ENCODE assay signal across 8 cellular contexts in the genomic region with DNA sequence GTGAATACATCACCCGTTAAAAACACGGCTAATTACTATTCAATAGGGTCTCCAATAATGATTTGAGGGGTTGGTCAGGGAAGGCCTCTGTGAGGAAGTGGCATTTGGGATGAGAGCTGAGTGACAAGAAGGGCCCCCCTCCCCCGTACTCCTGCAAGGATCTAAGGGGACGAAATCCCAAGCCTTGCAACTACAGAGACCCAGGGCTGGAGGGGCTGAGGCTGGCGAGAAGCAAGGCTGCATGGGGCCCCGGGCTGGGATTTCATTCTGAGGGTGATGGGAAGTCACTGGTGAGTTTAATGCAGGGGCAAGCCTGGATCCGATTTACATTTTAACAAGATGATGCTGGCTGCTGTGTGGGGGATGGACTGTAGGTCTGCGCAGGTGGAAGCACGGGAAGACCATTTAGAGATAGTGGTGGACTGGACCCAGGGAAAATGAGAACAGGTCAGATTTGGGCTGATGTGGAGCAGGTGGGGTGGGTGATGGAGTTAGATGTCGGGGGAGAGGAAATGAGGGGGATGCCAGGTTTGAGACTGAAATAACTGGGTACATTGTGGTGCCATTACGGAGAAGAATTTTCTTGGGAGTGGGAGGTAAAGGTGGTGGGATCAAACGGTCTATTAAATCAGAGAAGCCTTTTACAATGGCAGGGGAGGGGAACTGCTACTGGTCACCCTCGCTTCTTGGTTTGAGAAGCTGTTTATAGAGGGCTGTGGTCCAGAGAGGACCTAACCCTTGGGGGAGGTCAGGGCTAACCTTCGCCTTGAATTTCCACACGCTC. TPM values are rescaled to one million over a fixed set of nuclear protein-coding genes. Genes with fewer than 3 reads are reported as not detected.
DNase-seq lines count a peak whose midpoint lies in the region; ATAC-seq, FAIRE-seq and TF ChIP-seq lines count a peak whose summit lies in the region.

No MANE protein-coding gene starts in this region.

- no peak overlapping the region for H4K5ac ChIP-seq in H1 (ENCODE audit: insufficient read length, low read depth, low read length)

- 0 out of 2 replicates have a peak overlapping the region, but pooled peaks have one; percentile 27 for H2BK20ac ChIP-seq in H1 (ENCODE audit: low read length)

- FAIRE-seq in H1 (lab: Jason Lieb, UNC), result no peak

- H3K9ac ChIP-seq in H1 (replicated peaks in 1 of 4; ENCODE audit: extremely low read depth in 1 of 4, low read depth in 3 of 4, low read length in 3 of 4), result peak overlapping the region in 2 of 4 experiments; percentile 38 to 42; a peak in 4 of 7 replicates
- peak overlapping the region; percentile 64 for H3K9ac ChIP-seq in neuronal stem cell (ENCODE audit: low read depth, low read length, poor library complexity)

- H2AK5ac ChIP-seq in H1 (ENCODE audit: low read depth, low read length), result peak overlapping the region; percentile 77; the same call in 1 of the 2 replicates
- peak overlapping the region; percentile 83 for H2AK5ac ChIP-seq in neuronal stem cell (ENCODE audit: low read depth, low read length)

- H2BK5ac ChIP-seq in H1 (ENCODE audit: low read depth, low read length), result peak overlapping the region; percentile 6; the same call in 1 of the 2 replicates
- peak overlapping the region; percentile 78 for H2BK5ac ChIP-seq in neuronal stem cell (ENCODE audit: low read length)

- H2BK15ac ChIP-seq in H1 (ENCODE audit: low read length), result peak overlapping the region; percentile 72; the same call in 1 of the 2 replicates
- no peak overlapping the region for H2BK15ac ChIP-seq in neuronal stem cell (ENCODE audit: low read length)

- no peak for TF ChIP-seq EP300 in H1 (IDR thresholded peaks at IDR 0.05; ENCODE audit: borderline replicate concordance in 1 of 2, low read depth in 2 of 2, low read length in 2 of 2)

- H2BK12ac ChIP-seq in H1 (ENCODE audit: low read depth, low read length) (peak overlapping the region; percentile 35; the same call in 1 of the 2 replicates), neuronal stem cell (ENCODE audit: low read length) (no peak overlapping the region)

- no peak overlapping the region for H3K56ac ChIP-seq in H1 (replicated peaks; ENCODE audit: insufficient read length, low read depth, low read length)

- H3K27ac ChIP-seq in CD4-positive, alpha-beta memory T cell (ENCODE audit: low read depth, low read length), result peak overlapping the region; percentile 74
- H3K27ac ChIP-seq in H1 (ENCODE audit: low read depth, low read length), result peak overlapping the region; percentile 26; the same call in 1 of the 2 replicates
- H3K27ac ChIP-seq in neuronal stem cell (replicated peaks; ENCODE audit: low read length), result peak overlapping the region; percentile 86

- no peaks in the 10 kb centered on the region for H3K9me3 ChIP-seq in CD4-positive, alpha-beta memory T cell (ENCODE audit: control insufficient read depth in 1 of 2, low read length in 2 of 2)
- H3K9me3 ChIP-seq in H1 (ENCODE audit: insufficient read depth in 2 of 2, low read depth in 1 of 2, low read length in 1 of 2), result no peaks in the 10 kb centered on the region
- no peaks in the 10 kb centered on the region for H3K9me3 ChIP-seq in neuronal stem cell (replicated peaks in 1 of 2; ENCODE audit: control insufficient read depth in 2 of 2, insufficient read depth in 1 of 2, low read depth in 1 of 2, low read length in 2 of 2)

- H4K20me1 ChIP-seq in H1 (replicated peaks in 1 of 2; ENCODE audit: control insufficient read depth in 1 of 2, insufficient read depth in 2 of 2, low read length in 2 of 2), result peaks cover 0 to 5% of the 10 kb centered on the region in 2 experiments

- peak overlapping the region; percentile 57 for H4K91ac ChIP-seq in H1 (replicated peaks; ENCODE audit: insufficient read length, low read length)
- no peak overlapping the region for H4K91ac ChIP-seq in neuronal stem cell (ENCODE audit: low read depth, low read length, poor library complexity)

- H3K9me3 Mint-ChIP-seq in CD4-positive, alpha-beta memory T cell, result no peaks in the 10 kb centered on the region

- H3K23me2 ChIP-seq in H1 (ENCODE audit: low read depth, low read length), result peaks cover 14% of the 10 kb centered on the region; the same call in 1 of the 2 replicates

- intact Hi-C loops in CD4-positive, alpha-beta memory T cell (cut with micrococcal nuclease), result loop anchor here (1.0 kb wide), 1 partner anchor 9 kb away; no protein-coding TSS in a partner anchor

- no peaks in the 10 kb centered on the region for H3K27me3 ChIP-seq in CD4-positive, alpha-beta memory T cell (ENCODE audit: insufficient read depth, low read length)
- H3K27me3 ChIP-seq in H1 (replicated peaks in 1 of 4; ENCODE audit: control insufficient read depth in 3 of 4, extremely low read depth in 1 of 4, insufficient read depth in 3 of 4, low read length in 3 of 4) (no peaks in the 10 kb centered on the region), neuronal stem cell (ENCODE audit: control insufficient read depth in 3 of 3, insufficient read depth in 3 of 3, low read depth in 1 of 3, low read length in 3 of 3) (peaks cover 0 to 4% (median 0%) of the 10 kb centered on the region in 3 experiments)

- TF ChIP-seq POLR2A in H1 (IDR thresholded peaks at IDR 0.05; ENCODE audit: control extremely low read depth in 1 of 2, low read depth in 2 of 2, low read length in 2 of 2), result no peak

- peak overlapping the region; percentile 79 to 96 for H3K4me2 ChIP-seq in H1 (ENCODE audit: insufficient read depth in 1 of 2, low read depth in 2 of 2, low read length in 2 of 2)
- peak overlapping the region; percentile 79 for H3K4me2 ChIP-seq in neuronal stem cell (ENCODE audit: insufficient read depth, low read length, poor library complexity, severe bottlenecking)

- H2BK120ac ChIP-seq in H1 (replicated peaks; ENCODE audit: low read depth, low read length) (no peak overlapping the region), neuronal stem cell (ENCODE audit: low read depth, low read length) (no peak overlapping the region)

- peaks cover 22% of the 10 kb centered on the region for H3K36me3 ChIP-seq in CD4-positive, alpha-beta memory T cell (ENCODE audit: insufficient read depth, low read length)
- H3K36me3 ChIP-seq in H1 (ENCODE audit: control insufficient read depth in 2 of 4, insufficient read depth in 4 of 4, low read length in 3 of 4) (peaks cover 16 to 25% (median 21%) of the 10 kb centered on the region in 4 experiments; a peak in 7 of 8 replicates), neuronal stem cell (replicated peaks in 1 of 2; ENCODE audit: control insufficient read depth in 2 of 2, insufficient read depth in 2 of 2, low read length in 2 of 2) (peaks cover 18 to 28% of the 10 kb centered on the region in 2 donors)

- H3K4me1 ChIP-seq in CD4-positive, alpha-beta memory T cell (ENCODE audit: insufficient read depth, low read length), result peaks cover 24% of the 10 kb centered on the region
- H3K4me1 ChIP-seq in H1 (replicated peaks in 1 of 4; ENCODE audit: control insufficient read depth in 3 of 4, insufficient read depth in 4 of 4, low read length in 3 of 4) (peaks cover 7 to 21% (median 12%) of the 10 kb centered on the region in 4 experiments; a peak in 6 of 7 replicates), neuronal stem cell (ENCODE audit: control insufficient read depth in 2 of 2, insufficient read depth in 1 of 2, low read depth in 1 of 2, low read length in 2 of 2) (peaks cover 13 to 32% of the 10 kb centered on the region in 2 donors)

- WGBS in H1 (ENCODE audit: extremely low coverage in 1 of 2, insufficient coverage in 1 of 2, insufficient read length in 1 of 2, insufficient replicate concordance in 2 of 2, low coverage in 1 of 2, low lambda C conversion rate in 2 of 2, missing lambda C conversion rate in 1 of 2), 2 experiments, result 67 to 100% methylated on average over 1 to 15 of the region's 15 CpGs
- WGBS in neuronal stem cell (ENCODE audit: extremely low coverage in 2 of 2, insufficient read length in 2 of 2, insufficient replicate concordance in 1 of 2), 2 donors, result 100% methylated on average over 1 of the region's 15 CpGs; no CpG with 5 or more reads in 1 of the 2 donors

- H3K23ac ChIP-seq in H1 (ENCODE audit: insufficient read length), result no peak overlapping the region
- no peak overlapping the region for H3K23ac ChIP-seq in neuronal stem cell (ENCODE audit: low read depth, low read length, poor library complexity)

- peaks cover 0 to 21% of the 10 kb centered on the region in 2 experiments; a peak in 3 of 4 replicates for H3K79me2 ChIP-seq in H1 (ENCODE audit: control insufficient read depth in 1 of 2, insufficient read depth in 2 of 2, low read length in 2 of 2)

- no peak for TF ChIP-seq CTCF in H1 (IDR thresholded peaks at IDR 0.05; ENCODE audit: control extremely low read depth in 1 of 3, insufficient read depth in 1 of 3, low read depth in 1 of 3, low read length in 3 of 3)

- H3K79me1 ChIP-seq in H1 (ENCODE audit: low read depth, low read length), result peaks cover 13% of the 10 kb centered on the region
- peaks cover 6% of the 10 kb centered on the region for H3K79me1 ChIP-seq in neuronal stem cell (ENCODE audit: low read depth, low read length)

- no peak for TF ChIP-seq RAD21 in H1 (IDR thresholded peaks at IDR 0.05 in 1 of 2, conservative IDR thresholded peaks at IDR 0.05 in 1 of 2; ENCODE audit: low read depth in 2 of 2, low read length in 2 of 2)

- peak overlapping the region; percentile 90 to 99 (median 97) for H3K27ac Mint-ChIP-seq in CD4-positive, alpha-beta memory T cell

- H3K4me1 Mint-ChIP-seq in CD4-positive, alpha-beta memory T cell, result peaks cover 16 to 34% (median 25%) of the 10 kb centered on the region in 4 donors

- no peaks in the 10 kb centered on the region for H3K27me3 Mint-ChIP-seq in CD4-positive, alpha-beta memory T cell

- H3K14ac ChIP-seq in H1 (ENCODE audit: insufficient read length), result no peak overlapping the region
- H3K14ac ChIP-seq in neuronal stem cell (ENCODE audit: low read length), result no peak overlapping the region

- ATAC-seq in GM21390 (IDR thresholded peaks at IDR 0.05; ENCODE audit: unreplicated experiment) (no peak), HG02678 (IDR thresholded peaks at IDR 0.05; ENCODE audit: unreplicated experiment) (no peak)

- no peak for DNase-seq in CD4-positive, alpha-beta memory T cell
- DNase-seq in NCI-H82 treated with DMSO at 0.1 percent for 48 hours (lab: John Stamatoyannopoulos, UW; ENCODE audit: unreplicated experiment), result peak; percentile 58
- no peak for DNase-seq in H1 (ENCODE audit: low read depth in 1 of 2, low spot score in 2 of 2)
- no peak for DNase-seq in neuronal stem cell (ENCODE audit: low spot score)
- no peak for DNase-seq in NCI-H2029 treated with DMSO at 0.1 percent for 48 hours (lab: John Stamatoyannopoulos, UW)
- no peak for DNase-seq in activated CD4-positive, CD25-positive, alpha-beta regulatory T cell treated with anti-CD3 and anti-CD28 coated beads, Interleukin-2, amount 50 U/mL, for 72 hours

- H3K4me3 ChIP-seq in CD4-positive, alpha-beta memory T cell (ENCODE audit: low read length in 2 of 2), result peak overlapping the region; percentile 62 to 98
- peak overlapping the region; percentile 73 to 94 (median 84) for H3K4me3 ChIP-seq in H1 (ENCODE audit: extremely low read depth in 1 of 4, insufficient read depth in 2 of 4, low read depth in 3 of 4, low read length in 4 of 4)
- H3K4me3 ChIP-seq in neuronal stem cell (ENCODE audit: low read length in 2 of 2), result peak overlapping the region; percentile 78 to 92

- H4K8ac ChIP-seq in H1 (ENCODE audit: extremely low read depth, insufficient read depth, low read length) (no peak overlapping the region), neuronal stem cell (ENCODE audit: low read depth, low read length) (peak overlapping the region; percentile 52)

- H3K18ac ChIP-seq in H1 (ENCODE audit: extremely low read depth, low read length), result peak overlapping the region; percentile 48; the same call in 1 of the 2 replicates
- H3K18ac ChIP-seq in neuronal stem cell (ENCODE audit: low read length), result peak overlapping the region; percentile 79

- H2AFZ ChIP-seq in H1 (ENCODE audit: low read length) (no peak overlapping the region), neuronal stem cell (ENCODE audit: low read length) (peak overlapping the region; percentile 93)

- POLR2A ChIA-PET in CD4-positive, alpha-beta memory T cell (lab: Charles Lee; ENCODE audit: partially characterized antibody), result interaction anchor here (1.0 to 1.8 kb wide), 4 partner anchors 7 to 413 kb away, joined by 3 to 11 read pairs (median 3); a partner anchor contains a TSS
- POLR2A ChIA-PET in H1 (lab: Charles Lee; ENCODE audit: partially characterized antibody), result interaction anchor here (1.4 to 32.8 kb wide), 5 partner anchors 11 to 153 kb away, joined by 3 to 546 read pairs (median 5); a partner anchor contains a TSS

- H3K36me3 Mint-ChIP-seq in CD4-positive, alpha-beta memory T cell, result peaks cover 6 to 26% of the 10 kb centered on the region in 2 donors

- H3K4me3 Mint-ChIP-seq in CD4-positive, alpha-beta memory T cell, result peak overlapping the region; percentile 93 to 97 (median 96)

- peak overlapping the region; percentile 51 for H3K4ac ChIP-seq in H1 (replicated peaks; ENCODE audit: insufficient read length, low read depth, low read length)
- peak overlapping the region; percentile 38 for H3K4ac ChIP-seq in neuronal stem cell (ENCODE audit: low read length)

- CTCF ChIA-PET in CD4-positive, alpha-beta memory T cell (lab: Charles Lee; ENCODE audit: partially characterized antibody), result interaction anchor here (2.4 to 3.5 kb wide), 2 partner anchors 9 to 12 kb away, joined by 12 to 26 read pairs; no protein-coding TSS in a partner anchor
- CTCF ChIA-PET in H1 (lab: Charles Lee; ENCODE audit: partially characterized antibody), result interaction anchor here (1.1 to 1.6 kb wide), 5 partner anchors 9 to 69 kb away, joined by 3 to 6 read pairs (median 3); no protein-coding TSS in a partner anchor

RNA-seq across cellular contexts. Expression of a gene that starts 0.9 kb away (rescaled TPM):
- total RNA-seq in CD4-positive, alpha-beta memory T cell, result 10 to 100 TPM; 73.4 to 74.7 TPM
- 10 to 100 TPM; 12.5 to 35.2 TPM for polyA plus RNA-seq in CD4-positive, alpha-beta memory T cell
- 151 and 153 TPM in 2 replicates for total RNA-seq in H1 (2021; fragmentation: NEBNext Ultra II Directional; extraction: Animal tissue kit (Norgen Biotek cat#: 25700))
- polyA plus RNA-seq in H1 (2011; rRNA removed), result 46.8 and 79.9 TPM in 2 replicates
- 58.4 TPM for polyA plus RNA-seq in H1 (2011; cell fraction: cytosol; rRNA removed)
- 266 TPM for polyA plus RNA-seq in H1 (2011; cell fraction: nucleus; rRNA removed)
- polyA plus RNA-seq in H1 (2012, experiment 1 of 2), result 98.7 to 125 TPM (median 120 TPM) in 4 replicates
- polyA plus RNA-seq in H1 (2012, experiment 2 of 2), result 114 TPM
- 74.0 TPM for polyA plus RNA-seq in H1 (2013, experiment 1 of 2)
- 63.6 TPM for polyA plus RNA-seq in H1 (2013, experiment 2 of 2)
- 87.5 and 109 TPM in 2 replicates for polyA minus RNA-seq in H1 (2011; rRNA and poly(A)+ RNA removed)
- 88.4 TPM for polyA minus RNA-seq in H1 (2011; cell fraction: cytosol; rRNA and poly(A)+ RNA removed)
- polyA minus RNA-seq in H1 (2011; cell fraction: nucleus; rRNA and poly(A)+ RNA removed), result 116 TPM
- 15.0 TPM for polyA plus RNA-seq in neuronal stem cell (2013, experiment 1 of 2)
- 14.9 TPM for polyA plus RNA-seq in neuronal stem cell (2013, experiment 2 of 2)

RNA-seq across cellular contexts. Expression of a gene that starts 4.3 kb away (rescaled TPM):
- not detected for total RNA-seq in CD4-positive, alpha-beta memory T cell
- polyA plus RNA-seq in CD4-positive, alpha-beta memory T cell, result not detected
- total RNA-seq in H1 (2021; fragmentation: NEBNext Ultra II Directional; extraction: Animal tissue kit (Norgen Biotek cat#: 25700)), result not detected in 2 replicates
- 0.18 and 0.30 TPM in 2 replicates for polyA plus RNA-seq in H1 (2011; rRNA removed)
- polyA plus RNA-seq in H1 (2011; cell fraction: cytosol; rRNA removed), result 0.16 TPM
- 0.04 TPM for polyA plus RNA-seq in H1 (2011; cell fraction: nucleus; rRNA removed)
- 0.11 to 0.15 TPM in 2 of 4 replicates, not detected in the others for polyA plus RNA-seq in H1 (2012, experiment 1 of 2)
- polyA plus RNA-seq in H1 (2012, experiment 2 of 2), result not detected
- 0.02 TPM for polyA plus RNA-seq in H1 (2013, experiment 1 of 2)
- polyA plus RNA-seq in H1 (2013, experiment 2 of 2), result 0.07 TPM
- polyA minus RNA-seq in H1 (2011; rRNA and poly(A)+ RNA removed), result 0.09 TPM in 1 of 2 replicates, not detected in the other
- not detected for polyA minus RNA-seq in H1 (2011; cell fraction: cytosol; rRNA and poly(A)+ RNA removed)
- 0.90 TPM for polyA minus RNA-seq in H1 (2011; cell fraction: nucleus; rRNA and poly(A)+ RNA removed)
- not detected for polyA plus RNA-seq in neuronal stem cell (2013, experiment 1 of 2)
- polyA plus RNA-seq in neuronal stem cell (2013, experiment 2 of 2), result not detected

RNA-seq across cellular contexts. Expression of a gene that starts 28.3 kb away (rescaled TPM):
- total RNA-seq in CD4-positive, alpha-beta memory T cell, result not detected
- not detected for polyA plus RNA-seq in CD4-positive, alpha-beta memory T cell
- total RNA-seq in H1 (2021; fragmentation: NEBNext Ultra II Directional; extraction: Animal tissue kit (Norgen Biotek cat#: 25700)), result 3.7 and 4.5 TPM in 2 replicates
- polyA plus RNA-seq in H1 (2011; rRNA removed), result 3.6 and 4.6 TPM in 2 replicates
- 3.4 TPM for polyA plus RNA-seq in H1 (2011; cell fraction: cytosol; rRNA removed)
- polyA plus RNA-seq in H1 (2011; cell fraction: nucleus; rRNA removed), result 4.5 TPM
- polyA plus RNA-seq in H1 (2012, experiment 1 of 2), result 3.3 to 6.3 TPM (median 4.1 TPM) in 4 replicates
- 4.5 TPM for polyA plus RNA-seq in H1 (2012, experiment 2 of 2)
- polyA plus RNA-seq in H1 (2013, experiment 1 of 2), result 2.9 TPM
- polyA plus RNA-seq in H1 (2013, experiment 2 of 2), result 2.2 TPM
- 3.0 and 3.1 TPM in 2 replicates for polyA minus RNA-seq in H1 (2011; rRNA and poly(A)+ RNA removed)
- polyA minus RNA-seq in H1 (2011; cell fraction: cytosol; rRNA and poly(A)+ RNA removed), result 4.0 TPM
- 2.3 TPM for polyA minus RNA-seq in H1 (2011; cell fraction: nucleus; rRNA and poly(A)+ RNA removed)
- 8.7 TPM for polyA plus RNA-seq in neuronal stem cell (2013, experiment 1 of 2)
- polyA plus RNA-seq in neuronal stem cell (2013, experiment 2 of 2), result 9.0 TPM

RNA-seq across cellular contexts. Expression of a gene that starts 57.4 kb away (rescaled TPM):
- total RNA-seq in CD4-positive, alpha-beta memory T cell, result under 1 TPM; 0.11 to 0.12 TPM
- under 1 TPM; 0.24 to 0.29 TPM for polyA plus RNA-seq in CD4-positive, alpha-beta memory T cell
- total RNA-seq in H1 (2021; fragmentation: NEBNext Ultra II Directional; extraction: Animal tissue kit (Norgen Biotek cat#: 25700)), result 0.98 and 1.5 TPM in 2 replicates
- 1.2 and 1.9 TPM in 2 replicates for polyA plus RNA-seq in H1 (2011; rRNA removed)
- 1.5 TPM for polyA plus RNA-seq in H1 (2011; cell fraction: cytosol; rRNA removed)
- 2.6 TPM for polyA plus RNA-seq in H1 (2011; cell fraction: nucleus; rRNA removed)
- polyA plus RNA-seq in H1 (2012, experiment 1 of 2), result 0.51 to 1.6 TPM (median 1.4 TPM) in 4 replicates
- polyA plus RNA-seq in H1 (2012, experiment 2 of 2), result 1.4 TPM
- 0.77 TPM for polyA plus RNA-seq in H1 (2013, experiment 1 of 2)
- 0.83 TPM for polyA plus RNA-seq in H1 (2013, experiment 2 of 2)
- polyA minus RNA-seq in H1 (2011; rRNA and poly(A)+ RNA removed), result 0.35 and 1.6 TPM in 2 replicates
- 0.59 TPM for polyA minus RNA-seq in H1 (2011; cell fraction: cytosol; rRNA and poly(A)+ RNA removed)
- 1.5 TPM for polyA minus RNA-seq in H1 (2011; cell fraction: nucleus; rRNA and poly(A)+ RNA removed)
- 0.54 TPM for polyA plus RNA-seq in neuronal stem cell (2013, experiment 1 of 2)
- polyA plus RNA-seq in neuronal stem cell (2013, experiment 2 of 2), result 0.58 TPM

Comparison
In these comparisons a context has a peak if more than half of its experiments do, and no peak if none do; other contexts are left out.
1. H3K27ac ChIP-seq: peak in every context shown above with its lines; median percentile 86 in neuronal stem cell; 74 in CD4-positive, alpha-beta memory T cell; 26 in H1.